ENCODE assay signal across 10 cellular contexts in the genomic region with DNA sequence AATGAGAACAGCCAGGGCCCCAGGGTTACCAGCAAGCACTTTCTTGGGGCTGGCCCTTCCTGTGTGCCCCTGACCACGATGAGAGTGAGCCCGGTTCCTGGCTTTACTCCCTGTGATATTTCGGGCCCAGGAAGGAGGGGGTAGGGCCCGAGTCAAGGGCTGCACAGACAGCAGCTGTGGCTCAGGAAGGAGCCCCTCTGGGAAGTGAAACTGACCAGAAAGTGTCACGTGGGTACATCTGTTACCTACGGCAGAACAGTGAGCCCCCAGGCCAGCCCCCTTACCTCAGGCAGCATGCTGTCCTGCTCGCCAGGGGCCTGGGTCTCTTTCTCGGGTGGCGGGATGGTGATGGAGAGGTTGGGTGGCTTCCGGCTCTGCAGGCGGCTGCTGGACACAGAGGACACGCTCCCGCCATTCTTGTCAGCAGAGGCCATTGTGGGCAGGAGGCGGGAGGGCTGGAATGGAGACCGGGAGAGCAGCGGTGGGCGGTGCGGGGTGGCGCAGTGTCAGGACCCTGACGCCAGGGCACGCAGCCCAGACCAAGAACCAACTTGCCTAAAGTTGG. TPM values are rescaled to one million over a fixed set of nuclear protein-coding genes. Genes with fewer than 3 reads are reported as not detected.
DNase-seq lines count a peak whose midpoint lies in the region; ATAC-seq and TF ChIP-seq lines count a peak whose summit lies in the region.
"Had no signal": no experiment of that assay in that cellular context is flagged by ENCODE, and none has a peak within 500 bp of the region (broad histone marks: within the 10 kb centered on the region; RNA-seq: fewer than 3 reads in every experiment).

No MANE protein-coding gene starts in this region.

- no peak overlapping the region for H3K4me3 ChIP-seq in DND-41 (ENCODE audit: low read depth in 1 of 2, low read length in 2 of 2)
- H3K4me3 ChIP-seq in hepatocyte: no peak overlapping the region

- TF ChIP-seq CTCF in DND-41 (IDR thresholded peaks at IDR 0.05; ENCODE audit: borderline replicate concordance, extremely low read depth, low read length, poor library complexity, severe bottlenecking): no peak
- no peak for TF ChIP-seq CTCF in hepatocyte (IDR thresholded peaks at IDR 0.05; ENCODE audit: poor library complexity)

- DNase-seq in DND-41 (no peak), hepatocyte (ENCODE audit: low spot score) (no peak), NCI-H2029 (lab: John Stamatoyannopoulos, UW) (no peak), NCI-H446 treated with DMSO at 0.1 percent for 48 hours (lab: John Stamatoyannopoulos, UW) (no peak), D341Med (ENCODE audit: low spot score) (no peak)

- WGBS in hepatocyte (ENCODE audit: low lambda C conversion rate, missing lambda C conversion rate): 85% methylated on average over 21 of the region's 21 CpGs

- H3K79me2 ChIP-seq in DND-41 (ENCODE audit: insufficient read depth, low read length) (no peaks in the 10 kb centered on the region), hepatocyte (no peaks in the 10 kb centered on the region)

- H3K4me2 ChIP-seq in DND-41 (ENCODE audit: insufficient read depth, low read length) (no peak overlapping the region), hepatocyte (no peak overlapping the region)

- H4K20me1 ChIP-seq in DND-41 (ENCODE audit: insufficient read depth, low read length) (no peaks in the 10 kb centered on the region), hepatocyte (ENCODE audit: insufficient read depth, poor library complexity, severe bottlenecking) (no peaks in the 10 kb centered on the region)

- H3K4me1 ChIP-seq in DND-41 (ENCODE audit: insufficient read depth, low read length): no peaks in the 10 kb centered on the region
- no peaks in the 10 kb centered on the region for H3K4me1 ChIP-seq in hepatocyte (ENCODE audit: insufficient read depth)

- ATAC-seq in DND-41 (ENCODE audit: insufficient read depth, low read depth) (0 out of 3 replicates have a peak, but pooled peaks have one; percentile 9), GM21390 (IDR thresholded peaks at IDR 0.05; ENCODE audit: unreplicated experiment) (peak; percentile 54), GM18519 (IDR thresholded peaks at IDR 0.05; ENCODE audit: low FRiP score, unreplicated experiment) (no peak)

- no peaks in the 10 kb centered on the region for H3K36me3 ChIP-seq in DND-41 (ENCODE audit: insufficient read depth, low read length)
- H3K36me3 ChIP-seq in KOPT-K1 (ENCODE audit: insufficient read depth, low read length): no peaks in the 10 kb centered on the region
- H3K36me3 ChIP-seq in hepatocyte (replicated peaks; ENCODE audit: insufficient read depth, low read depth): no peaks in the 10 kb centered on the region

- H3K27me3 ChIP-seq in DND-41 (ENCODE audit: insufficient read depth, low read length, poor library complexity) (no peaks in the 10 kb centered on the region), hepatocyte (no peaks in the 10 kb centered on the region)

- H3K9ac ChIP-seq in DND-41 (ENCODE audit: low read depth, low read length): no peak overlapping the region

- H3K27ac ChIP-seq in DND-41 (ENCODE audit: low read length) (no peak overlapping the region), KOPT-K1 (ENCODE audit: low read depth, low read length, poor library complexity, severe bottlenecking) (peak overlapping the region; percentile 58), hepatocyte (peak overlapping the region; percentile 46)

- H2AFZ ChIP-seq in DND-41 (ENCODE audit: low read depth, low read length) (no peak overlapping the region), hepatocyte (no peak overlapping the region)

- H3K9me3 ChIP-seq in DND-41 (ENCODE audit: insufficient read depth, low read length, severe bottlenecking) (no peaks in the 10 kb centered on the region), KOPT-K1 (ENCODE audit: insufficient read depth, low read length, poor library complexity, severe bottlenecking) (no peaks in the 10 kb centered on the region), hepatocyte (ENCODE audit: low read depth) (no peaks in the 10 kb centered on the region)

- H3K9me2 ChIP-seq in hepatocyte (replicated peaks; ENCODE audit: insufficient read depth): no peaks in the 10 kb centered on the region

RNA-seq across cellular contexts. Expression of a gene that starts 13.8 kb away (rescaled TPM):
- total RNA-seq in hepatocyte: 0.84 TPM in 1 of 2 replicates, not detected in the other
- polyA plus RNA-seq in hepatocyte: 0.92 TPM in 1 of 2 replicates, not detected in the other
- total RNA-seq: Daoy, liver had no signal
- polyA plus RNA-seq: liver had no signal

RNA-seq across cellular contexts. Expression of a gene that starts 20.1 kb away (rescaled TPM):
- total RNA-seq in hepatocyte: 4.9 and 5.5 TPM in 2 replicates
- 11.0 and 11.7 TPM in 2 replicates for polyA plus RNA-seq in hepatocyte

RNA-seq across cellular contexts. Expression of a gene that starts 28.2 kb away (rescaled TPM):
- total RNA-seq in hepatocyte: 14.6 and 15.2 TPM in 2 replicates
- polyA plus RNA-seq in hepatocyte: 9.7 and 12.5 TPM in 2 replicates

RNA-seq across cellular contexts. Expression of a gene that starts 56.3 kb away (rescaled TPM):
- total RNA-seq in hepatocyte: 7.8 and 15.5 TPM in 2 replicates
- 13.8 and 19.2 TPM in 2 replicates for polyA plus RNA-seq in hepatocyte

RNA-seq across cellular contexts. Expression of a gene that starts 58.7 kb away (rescaled TPM):
- 2.0 and 2.7 TPM in 2 replicates for total RNA-seq in hepatocyte
- polyA plus RNA-seq in hepatocyte: 10.2 and 11.6 TPM in 2 replicates
